9 cellular contexts compared by ENCODE assay signal in the genomic region with DNA sequence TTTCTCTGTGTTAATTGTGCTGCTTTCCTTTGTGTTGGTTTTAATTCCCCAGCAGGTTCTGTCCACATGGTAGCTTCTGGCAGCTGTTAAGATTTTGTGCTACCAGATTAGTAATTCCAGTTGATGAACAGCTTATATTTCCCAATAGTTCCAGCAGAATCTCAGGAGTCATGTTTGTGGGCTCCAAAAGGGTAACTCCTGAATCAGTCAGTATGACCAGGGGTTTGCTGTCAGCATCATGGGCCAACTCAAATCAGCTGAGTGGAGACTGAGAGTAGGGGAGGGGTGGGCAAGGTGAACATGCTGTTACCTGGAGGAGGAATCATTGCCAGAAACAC.
DNase-seq lines count a peak whose midpoint lies in the region; ATAC-seq and TF ChIP-seq lines count a peak whose summit lies in the region.
"Had no signal": no experiment of that assay in that cellular context is flagged by ENCODE, and none has a peak within 500 bp of the region (broad histone marks: within the 10 kb centered on the region; RNA-seq: fewer than 3 reads in every experiment).

No MANE protein-coding gene starts in this region.

- in situ Hi-C loops in HAP-1 (cut with MboI; ENCODE audit: low sequenced_read_pairs), result no loop called here

- H3K4me3 Mint-ChIP-seq in nephron progenitor cell, result no peak overlapping the region
- no peak overlapping the region for H3K4me3 Mint-ChIP-seq in Caco-2 (ENCODE audit: unreplicated experiment)

- TF ChIP-seq CTCF in breast epithelium (IDR thresholded peaks at IDR 0.05) (no peak), nephron progenitor cell (IDR thresholded peaks at IDR 0.05) (no peak), Caco-2 (IDR thresholded peaks at IDR 0.05; ENCODE audit: insufficient read depth in 1 of 2, low read depth in 1 of 2, low read length in 1 of 2, severe bottlenecking in 1 of 2, unreplicated experiment in 1 of 2) (no peak)

- H3K4me1 ChIP-seq in breast epithelium (peaks cover 0 to 5% of the 10 kb centered on the region in 2 donors), Caco-2 (no peaks in the 10 kb centered on the region), HAP-1 (no peaks in the 10 kb centered on the region)

- H3K27me3 ChIP-seq in breast epithelium, result no peaks in the 10 kb centered on the region
- no peaks in the 10 kb centered on the region for H3K27me3 ChIP-seq in Caco-2 (replicated peaks; ENCODE audit: control insufficient read depth, insufficient read depth, low read length)
- H3K27me3 ChIP-seq in HAP-1 (ENCODE audit: low read depth), result no peaks in the 10 kb centered on the region

- H3K9me3 ChIP-seq in breast epithelium (no peaks in the 10 kb centered on the region), Caco-2 (no peaks in the 10 kb centered on the region), HAP-1 (no peaks in the 10 kb centered on the region)

- H3K4me3 ChIP-seq in breast epithelium (no peak overlapping the region), Caco-2 (ENCODE audit: low read depth, low read length) (no peak overlapping the region), HAP-1 (no peak overlapping the region)

- intact Hi-C loops in breast epithelium (cut with DNase I; ENCODE audit: low total_unique reads) (no loop called here), Caco-2 (cut with micrococcal nuclease; ENCODE audit: unreplicated experiment) (loop anchor here (5.0 kb wide), 1 partner anchor 139 kb away; no protein-coding TSS in a partner anchor)

- H3K4me1 Mint-ChIP-seq in nephron progenitor cell (peaks cover 49% of the 10 kb centered on the region), Caco-2 (ENCODE audit: low read depth, unreplicated experiment) (no peaks in the 10 kb centered on the region)

- peak overlapping the region; percentile 57 to 82 for H3K27ac ChIP-seq in breast epithelium

- peak; percentile 12 for ATAC-seq in GM18502 (IDR thresholded peaks at IDR 0.05; ENCODE audit: poor library complexity, unreplicated experiment)
- ATAC-seq in GM21390 (IDR thresholded peaks at IDR 0.05; ENCODE audit: unreplicated experiment), result no peak

- BruUV-seq in Caco-2 (replicated peaks; lab: Mats Ljungman, UMichigan), result no TSS peak

- peak; percentile 38 for DNase-seq in M059J (ENCODE audit: low read depth)
- DNase-seq in breast epithelium (ENCODE audit: low spot score in 2 of 2), result no peak
- no peak for DNase-seq in nephron progenitor cell
- no peak for DNase-seq in HuH-7 (ENCODE audit: low spot score)
- no peak for DNase-seq in Caco-2
- no peak for DNase-seq in HAP-1 (ENCODE audit: low spot score in 2 of 2)
- DNase-seq: activated CD4-positive, CD25-positive, alpha-beta regulatory T cell had no signal

- H3K27ac Mint-ChIP-seq in nephron progenitor cell (peak overlapping the region; percentile 63), Caco-2 (ENCODE audit: unreplicated experiment) (no peak overlapping the region)

- H3K27me3 Mint-ChIP-seq in nephron progenitor cell (ENCODE audit: low read depth, poor library complexity), result peaks cover 12% of the 10 kb centered on the region
- H3K27me3 Mint-ChIP-seq in Caco-2 (ENCODE audit: insufficient read depth, unreplicated experiment), result no peaks in the 10 kb centered on the region

- H3K36me3 Mint-ChIP-seq in nephron progenitor cell (ENCODE audit: low read depth) (no peaks in the 10 kb centered on the region), Caco-2 (ENCODE audit: insufficient read depth, unreplicated experiment) (peaks cover 6% of the 10 kb centered on the region)

- H3K36me3 ChIP-seq in breast epithelium (no peaks in the 10 kb centered on the region), Caco-2 (ENCODE audit: control insufficient read depth, insufficient read depth, low read length) (no peaks in the 10 kb centered on the region; the same call in 1 of the 2 replicates), HAP-1 (replicated peaks) (no peaks in the 10 kb centered on the region)

- POLR2A ChIA-PET in Caco-2 (lab: Charles Lee), result no interaction called here

- no peak for TF ChIP-seq POLR2A in breast epithelium (IDR thresholded peaks at IDR 0.05)

- CTCF ChIA-PET in Caco-2 (lab: Charles Lee), result no interaction called here

- peaks cover 4% of the 10 kb centered on the region for H3K9me3 Mint-ChIP-seq in nephron progenitor cell
- no peaks in the 10 kb centered on the region for H3K9me3 Mint-ChIP-seq in Caco-2 (ENCODE audit: unreplicated experiment)
